Comparison of ENCODE assay signal across 27 cellular contexts in the genomic region with DNA sequence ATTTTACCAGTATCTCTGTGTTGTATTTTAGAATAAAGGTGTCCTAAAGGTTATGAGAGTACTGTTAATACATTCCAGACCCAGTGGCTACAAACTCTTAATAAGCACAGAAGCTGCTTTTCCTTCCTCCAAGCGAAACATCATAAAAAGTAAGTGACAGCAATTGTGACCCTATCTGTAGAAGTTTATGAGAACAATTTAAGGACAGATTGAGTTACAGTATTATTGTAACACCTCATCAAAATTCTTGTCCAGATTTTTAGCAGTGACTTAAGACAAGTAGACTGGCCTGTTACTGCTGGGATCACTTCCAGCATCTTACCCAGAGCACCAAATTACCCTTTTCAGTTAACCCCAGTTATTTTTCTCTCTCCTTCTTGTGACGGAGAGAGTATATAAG.
DNase-seq lines count a peak whose midpoint lies in the region; ATAC-seq and TF ChIP-seq lines count a peak whose summit lies in the region.
"Had no signal": no experiment of that assay in that cellular context is flagged by ENCODE, and none has a peak within 500 bp of the region (broad histone marks: within the 10 kb centered on the region; RNA-seq: fewer than 3 reads in every experiment).

No MANE protein-coding gene starts in this region.

- H2AFZ ChIP-seq in neural progenitor cell (replicated peaks) = no peak overlapping the region

- intact Hi-C loops in A673 (cut with micrococcal nuclease; ENCODE audit: unreplicated experiment) = no loop called here
- intact Hi-C loops in left lung (cut with DNase I) = no loop called here

- H3K36me3 Mint-ChIP-seq in chondrocyte (ENCODE audit: low read depth) (no peaks in the 10 kb centered on the region), neural progenitor cell (peaks cover 1% of the 10 kb centered on the region)
- H3K36me3 Mint-ChIP-seq: CD4-positive, CD25-positive, alpha-beta regulatory T cell had no signal

- peaks cover 33% of the 10 kb centered on the region for H3K4me1 Mint-ChIP-seq in chondrocyte (ENCODE audit: low read depth)
- H3K4me1 Mint-ChIP-seq in neural progenitor cell = peaks cover 11% of the 10 kb centered on the region
- H3K4me1 Mint-ChIP-seq: CD4-positive, CD25-positive, alpha-beta regulatory T cell had no signal

- BruUV-seq in A673 (replicated peaks; lab: Mats Ljungman, UMichigan) = no TSS peak

- no peaks in the 10 kb centered on the region for H3F3A ChIP-seq in neural progenitor cell (ENCODE audit: low read depth)

- no peak overlapping the region for H3K4me3 ChIP-seq in A673 (ENCODE audit: low read depth, low read length, poor library complexity, severe bottlenecking)
- no peak overlapping the region for H3K4me3 ChIP-seq in neural progenitor cell
- no peak overlapping the region for H3K4me3 ChIP-seq in left lung
- H3K4me3 ChIP-seq: BLaER1, SJCRH30 had no signal

- CTCF ChIA-PET in A673 (lab: Charles Lee) (no interaction called here), HEK293T (lab: Yijun Ruan, JAX) (no interaction called here)

- H3K27ac ChIP-seq in A673 (ENCODE audit: low read depth, low read length, poor library complexity, severe bottlenecking) (no peak overlapping the region), neural progenitor cell (no peak overlapping the region), left lung (no peak overlapping the region)
- H3K27ac ChIP-seq: BLaER1, SJCRH30 had no signal

- no peaks in the 10 kb centered on the region for H3K9me3 Mint-ChIP-seq in chondrocyte (ENCODE audit: low read depth)
- no peaks in the 10 kb centered on the region for H3K9me3 Mint-ChIP-seq in neural progenitor cell
- H3K9me3 Mint-ChIP-seq: HFFc6 had no signal

- no peaks in the 10 kb centered on the region for H4K20me1 ChIP-seq in neural progenitor cell (ENCODE audit: low read depth)
- H4K20me1 ChIP-seq: BLaER1 had no signal

- H3K36me3 ChIP-seq in A673 (ENCODE audit: insufficient read depth, low read length, poor library complexity, severe bottlenecking) (no peaks in the 10 kb centered on the region), neural progenitor cell (no peaks in the 10 kb centered on the region), left lung (no peaks in the 10 kb centered on the region)
- H3K36me3 ChIP-seq: BLaER1, SJCRH30 had no signal

- H3K9ac ChIP-seq in neural progenitor cell = no peak overlapping the region
- H3K9ac ChIP-seq: BLaER1 had no signal

- DNase-seq in A673 (ENCODE audit: low spot score) (peak; percentile 43), HEK293T (ENCODE audit: extremely low spot score) (no peak), chondrocyte (ENCODE audit: low spot score) (no peak), neural progenitor cell (ENCODE audit: low spot score) (no peak), UCSD-AML1 (lab: John Stamatoyannopoulos, UW; ENCODE audit: unreplicated experiment) (no peak), left lung (no peak), putamen (ENCODE audit: low spot score) (no peak)
- DNase-seq: Caco-2; CD4-positive, CD25-positive, alpha-beta regulatory T cell; DMS79 treated with DMSO at 0.1 percent for 48 hours; H7; HFFc6; KBM-7; MV-4-11; NCI-H1105; NCI-H1436 treated with DMSO at 0.1 percent for 48 hours; NCI-H1930; NCI-H2107; NCI-H446; NCI-H524 treated with DMSO at 0.1 percent for 48 hours; NCI-H82; NK-92 treated with Interleukin-12 subunit alpha and Interleukin-12 subunit beta, amount 100 ng/mL, for 24 hours; PC-3; SJCRH30 had no signal

- no peak for ATAC-seq in left lung
- ATAC-seq: PC-3, Right ventricle myocardium inferior, SK-N-SH treated with all-trans-retinoic acid at 6 μM for 48 hours had no signal

- H3K4me1 ChIP-seq in A673 (ENCODE audit: insufficient read depth, low read length, poor library complexity, severe bottlenecking) (peaks cover 29% of the 10 kb centered on the region), neural progenitor cell (no peaks in the 10 kb centered on the region), left lung (no peaks in the 10 kb centered on the region)
- H3K4me1 ChIP-seq: BLaER1, Caco-2, SJCRH30 had no signal

- H3K4me3 Mint-ChIP-seq in chondrocyte (ENCODE audit: unreplicated experiment) = no peak overlapping the region
- H3K4me3 Mint-ChIP-seq in neural progenitor cell = no peak overlapping the region
- H3K4me3 Mint-ChIP-seq: CD4-positive, CD25-positive, alpha-beta regulatory T cell; HFFc6 had no signal

- no peak overlapping the region for H3K4me2 ChIP-seq in neural progenitor cell
- H3K4me2 ChIP-seq: BLaER1 had no signal

- POLR2A ChIA-PET in A673 (lab: Charles Lee; ENCODE audit: low non-redundant PET) (no interaction called here), HEK293T (lab: Yijun Ruan, JAX) (no interaction called here)

- H3K9me3 ChIP-seq in A673 (ENCODE audit: low read depth, low read length, poor library complexity, severe bottlenecking) (no peaks in the 10 kb centered on the region), neural progenitor cell (ENCODE audit: low read depth) (no peaks in the 10 kb centered on the region), left lung (no peaks in the 10 kb centered on the region)
- H3K9me3 ChIP-seq: BLaER1, Caco-2, SJCRH30 had no signal

- H3K79me2 ChIP-seq in neural progenitor cell (ENCODE audit: low read depth) = no peaks in the 10 kb centered on the region

- H3K27me3 ChIP-seq in A673 (replicated peaks; ENCODE audit: insufficient read depth, low read depth, low read length, poor library complexity) (no peaks in the 10 kb centered on the region), neural progenitor cell (no peaks in the 10 kb centered on the region), left lung (no peaks in the 10 kb centered on the region)
- H3K27me3 ChIP-seq: BLaER1, SJCRH30 had no signal

- H3K27me3 Mint-ChIP-seq in chondrocyte (ENCODE audit: low read depth) (no peaks in the 10 kb centered on the region), neural progenitor cell (ENCODE audit: insufficient read depth, low read depth) (no peaks in the 10 kb centered on the region)
- H3K27me3 Mint-ChIP-seq: CD4-positive, CD25-positive, alpha-beta regulatory T cell had no signal

- H3K27ac Mint-ChIP-seq in chondrocyte (ENCODE audit: unreplicated experiment) (peak overlapping the region; percentile 12), neural progenitor cell (peak overlapping the region; percentile 29)
- H3K27ac Mint-ChIP-seq: CD4-positive, CD25-positive, alpha-beta regulatory T cell; HFFc6 had no signal

- no peak for TF ChIP-seq CTCF in A673 (conservative IDR thresholded peaks at IDR 0.05; ENCODE audit: low read depth, low read length)
- TF ChIP-seq CTCF in chondrocyte (IDR thresholded peaks at IDR 0.05) = no peak
- no peak for TF ChIP-seq CTCF in neural progenitor cell (IDR thresholded peaks at IDR 0.05)
- TF ChIP-seq CTCF in left lung (IDR thresholded peaks at IDR 0.05) = no peak

TF ChIP-seq in HEK293T, 16 proteins besides CTCF, POLR2A, EP300 and RAD21:
- peak; percentile 21; the same call in 1 of the 2 replicates for TF ChIP-seq CTBP1 (IDR thresholded peaks at IDR 0.05; ENCODE audit: borderline replicate concordance)
- TF ChIP-seq, protein P1, sequence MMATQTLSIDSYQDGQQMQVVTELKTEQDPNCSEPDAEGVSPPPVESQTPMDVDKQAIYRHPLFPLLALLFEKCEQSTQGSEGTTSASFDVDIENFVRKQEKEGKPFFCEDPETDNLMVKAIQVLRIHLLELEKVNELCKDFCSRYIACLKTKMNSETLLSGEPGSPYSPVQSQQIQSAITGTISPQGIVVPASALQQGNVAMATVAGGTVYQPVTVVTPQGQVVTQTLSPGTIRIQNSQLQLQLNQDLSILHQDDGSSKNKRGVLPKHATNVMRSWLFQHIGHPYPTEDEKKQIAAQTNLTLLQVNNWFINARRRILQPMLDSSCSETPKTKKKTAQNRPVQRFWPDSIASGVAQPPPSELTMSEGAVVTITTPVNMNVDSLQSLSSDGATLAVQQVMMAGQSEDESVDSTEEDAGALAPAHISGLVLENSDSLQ (IDR thresholded peaks at IDR 0.05) = peak; percentile 95
- no peak for TF ChIP-seq SUZ12 (IDR thresholded peaks at IDR 0.05)
